In genomic region chr3:32109256-32109655, GRCh38 we compare ENCODE assay signal across 8 cellular contexts. TPM values are rescaled to one million over a fixed set of nuclear protein-coding genes. Genes with fewer than 3 reads are reported as not detected.
DNase-seq lines count a peak whose midpoint lies in the region; TF ChIP-seq lines count a peak whose summit lies in the region.

No MANE protein-coding gene starts in this region.

- H3K4me1 ChIP-seq in duodenal mucosa (ENCODE audit: control insufficient read depth in 1 of 2, insufficient read depth in 2 of 2, low read length in 2 of 2) (peaks cover 15 to 26% of the 10 kb centered on the region in 2 donors), vagina (peaks cover 44% of the 10 kb centered on the region)

- no peak overlapping the region for H3K27ac ChIP-seq in duodenal mucosa (ENCODE audit: low read depth, low read length)
- H3K27ac ChIP-seq in vagina = peak overlapping the region; percentile 10

- H3K4me3 Mint-ChIP-seq in activated naive CD4-positive, alpha-beta T cell treated with anti-CD3 and anti-CD28 coated beads, Interleukin-2, amount 50 U/mL, for 24 hours = no peak overlapping the region
- H3K4me3 Mint-ChIP-seq in activated naive CD4-positive, alpha-beta T cell treated with anti-CD3 and anti-CD28 coated beads for 36 hours = no peak overlapping the region

- no peaks in the 10 kb centered on the region for H3K9me3 Mint-ChIP-seq in activated naive CD4-positive, alpha-beta T cell treated with anti-CD3 and anti-CD28 coated beads, Interleukin-2, amount 50 U/mL, for 24 hours
- H3K9me3 Mint-ChIP-seq in activated naive CD4-positive, alpha-beta T cell treated with anti-CD3 and anti-CD28 coated beads for 36 hours = no peaks in the 10 kb centered on the region

- no peaks in the 10 kb centered on the region for H3K27me3 ChIP-seq in duodenal mucosa (ENCODE audit: control insufficient read depth in 1 of 2, insufficient read depth in 2 of 2, low read length in 2 of 2)
- no peaks in the 10 kb centered on the region for H3K27me3 ChIP-seq in vagina

- no peak overlapping the region for H3K9ac ChIP-seq in duodenal mucosa (ENCODE audit: low read depth in 1 of 2, low read length in 2 of 2)

- peak overlapping the region; percentile 43 for H3K27ac Mint-ChIP-seq in activated naive CD4-positive, alpha-beta T cell treated with anti-CD3 and anti-CD28 coated beads, Interleukin-2, amount 50 U/mL, for 24 hours
- H3K27ac Mint-ChIP-seq in activated naive CD4-positive, alpha-beta T cell treated with anti-CD3 and anti-CD28 coated beads for 36 hours = no peak overlapping the region

- intact Hi-C loops in activated naive CD4-positive, alpha-beta T cell treated with anti-CD3 and anti-CD28 coated beads for 36 hours (cut with micrococcal nuclease) = loop anchor here (5.0 kb wide), 1 partner anchor 393 kb away; the partner anchor contains the start of gene CMTM6
- intact Hi-C loops in vagina (cut with DNase I) = no loop called here

- TF ChIP-seq POLR2A in vagina (IDR thresholded peaks at IDR 0.05) = no peak

- no peak for DNase-seq in activated naive CD4-positive, alpha-beta T cell treated with anti-CD3 and anti-CD28 coated beads for 36 hours
- DNase-seq in medulla oblongata (ENCODE audit: extremely low spot score) (peak; percentile 94), vagina (ENCODE audit: extremely low spot score in 2 of 2) (peak in 1 of 2 donors; percentile 93), glomerular visceral epithelial cell (ENCODE audit: extremely low spot score) (no peak), NCI-H510A (lab: John Stamatoyannopoulos, UW) (no peak)
- no peak for DNase-seq in activated CD4-positive, alpha-beta T cell treated with anti-CD3 and anti-CD28 coated beads, Interleukin-2, amount 50 U/mL, for 4 hours

- H3K4me1 Mint-ChIP-seq in activated naive CD4-positive, alpha-beta T cell treated with anti-CD3 and anti-CD28 coated beads, Interleukin-2, amount 50 U/mL, for 24 hours = peaks cover 60% of the 10 kb centered on the region
- H3K4me1 Mint-ChIP-seq in activated naive CD4-positive, alpha-beta T cell treated with anti-CD3 and anti-CD28 coated beads for 36 hours (ENCODE audit: low read depth) = peaks cover 51% of the 10 kb centered on the region

- H3K27me3 Mint-ChIP-seq in activated naive CD4-positive, alpha-beta T cell treated with anti-CD3 and anti-CD28 coated beads, Interleukin-2, amount 50 U/mL, for 24 hours = no peaks in the 10 kb centered on the region
- H3K27me3 Mint-ChIP-seq in activated naive CD4-positive, alpha-beta T cell treated with anti-CD3 and anti-CD28 coated beads for 36 hours (ENCODE audit: low read depth) = no peaks in the 10 kb centered on the region

- H3K4me3 ChIP-seq in duodenal mucosa (ENCODE audit: low read depth in 1 of 2, low read length in 2 of 2) (peak overlapping the region; percentile 8 to 13), vagina (no peak overlapping the region)

- no peak for TF ChIP-seq CTCF in vagina (IDR thresholded peaks at IDR 0.05)

- CTCF ChIA-PET in activated naive CD4-positive, alpha-beta T cell treated with anti-CD3 and anti-CD28 coated beads for 36 hours (lab: Charles Lee) = no interaction called here

- H3K36me3 ChIP-seq in duodenal mucosa (ENCODE audit: control insufficient read depth in 1 of 2, insufficient read depth in 2 of 2, low read length in 2 of 2) (no peaks in the 10 kb centered on the region), vagina (no peaks in the 10 kb centered on the region)

- H3K9me3 ChIP-seq in duodenal mucosa (ENCODE audit: control insufficient read depth in 1 of 2, low read length in 2 of 2) = no peaks in the 10 kb centered on the region
- no peaks in the 10 kb centered on the region for H3K9me3 ChIP-seq in vagina

- H3K36me3 Mint-ChIP-seq in activated naive CD4-positive, alpha-beta T cell treated with anti-CD3 and anti-CD28 coated beads, Interleukin-2, amount 50 U/mL, for 24 hours = peaks cover 3% of the 10 kb centered on the region
- H3K36me3 Mint-ChIP-seq in activated naive CD4-positive, alpha-beta T cell treated with anti-CD3 and anti-CD28 coated beads for 36 hours (ENCODE audit: low read depth) = no peaks in the 10 kb centered on the region

RNA-seq across cellular contexts. Expression of gene GPD1L, which starts 2.8 kb away (rescaled TPM):
- total RNA-seq in activated naive CD4-positive, alpha-beta T cell treated with anti-CD3 and anti-CD28 coated beads for 36 hours = 10 to 100 TPM; 10.8 to 12.6 TPM
- total RNA-seq in vagina = 57.5 TPM

Comparison
In these comparisons a context has a peak if more than half of its experiments do, and no peak if none do; other contexts are left out.
1. H3K4me3 ChIP-seq: peak in duodenal mucosa (2 of 2); none in vagina (0 of 2).